In genomic region chr9:40192162-40192561, GRCh38 we compare ENCODE assay signal across 3 cellular contexts.
DNase-seq lines count a peak whose midpoint lies in the region; ATAC-seq, FAIRE-seq and TF ChIP-seq lines count a peak whose summit lies in the region.
"Not testable (repeated sequence)": the region's sequence is repeated elsewhere in the genome, so short reads cannot be mapped to it uniquely, and the experiment has no call there.

No MANE protein-coding gene starts in this region.

- not testable (repeated sequence) for H2AFZ ChIP-seq in IMR-90 (replicated peaks; ENCODE audit: low read length, poor library complexity); HepG2 (ENCODE audit: low read length)

- not testable (repeated sequence) for H3K14ac ChIP-seq in IMR-90 (replicated peaks; ENCODE audit: low read depth, low read length)

- not testable (repeated sequence) for H3K4me3 ChIP-seq in A549; IMR-90 (ENCODE audit: insufficient read depth, low read depth, low read length); HepG2 (replicated peaks in 1 of 3; ENCODE audit: insufficient read depth in 1 of 3, low read depth in 2 of 3, low read length in 3 of 3)

- not testable (repeated sequence) for H3K36me3 ChIP-seq in IMR-90 (ENCODE audit: control insufficient read depth, insufficient read depth, low read length); HepG2 (replicated peaks in 1 of 2; ENCODE audit: control insufficient read depth in 1 of 2, insufficient read depth in 2 of 2, low read length in 2 of 2)

- H2BK15ac ChIP-seq in IMR-90 (ENCODE audit: low read depth, low read length): not testable (repeated sequence)

- H2BK120ac ChIP-seq in IMR-90 (ENCODE audit: low read depth, low read length): not testable (repeated sequence)

- not testable (repeated sequence) for H3K79me2 ChIP-seq in HepG2 (ENCODE audit: insufficient read depth, low read length)

- intact Hi-C loops in IMR-90 (cut with micrococcal nuclease); HepG2 (cut with micrococcal nuclease; ENCODE audit: unreplicated experiment): not testable (repeated sequence)

- H3K18ac ChIP-seq in IMR-90 (ENCODE audit: low read depth, low read length): not testable (repeated sequence)

- in situ Hi-C loops in IMR-90 (cut with MboI; ENCODE audit: low sequenced_read_pairs); HepG2 (cut with HindIII; ENCODE audit: extremely low pct_ligation_motif_present, low pct_unique_long_range_greater_than_20kb): not testable (repeated sequence)

- not testable (repeated sequence) for H3K23ac ChIP-seq in IMR-90 (ENCODE audit: low read depth, low read length)

- H3K4me2 ChIP-seq in A549; IMR-90 (ENCODE audit: low read depth, low read length); HepG2 (ENCODE audit: low read depth, low read length): not testable (repeated sequence)

- TF ChIP-seq CTCF in A549 (IDR thresholded peaks at IDR 0.05); IMR-90 (conservative IDR thresholded peaks at IDR 0.05; ENCODE audit: low read depth, low read length); HepG2 (CRISPR knock-in tag; IDR thresholded peaks at IDR 0.05): not testable (repeated sequence)

- H3K56ac ChIP-seq in IMR-90 (ENCODE audit: extremely low read depth, insufficient read depth, low read length): not testable (repeated sequence)

- H2BK20ac ChIP-seq in IMR-90 (ENCODE audit: low read depth, low read length): not testable (repeated sequence)

- H3K9ac ChIP-seq in IMR-90 (ENCODE audit: low read depth, low read length); HepG2 (ENCODE audit: insufficient read depth, low read depth, low read length): not testable (repeated sequence)

- not testable (repeated sequence) for H2AK5ac ChIP-seq in IMR-90 (ENCODE audit: low read depth, low read length)

- not testable (repeated sequence) for FAIRE-seq in A549 (lab: Jason Lieb, UNC); HepG2 (lab: Jason Lieb, UNC)

- ATAC-seq in A549; IMR-90 (ENCODE audit: low read depth); HepG2: not testable (repeated sequence)

- not testable (repeated sequence) for TF ChIP-seq EP300 in A549 (IDR thresholded peaks at IDR 0.05); HepG2 (IDR thresholded peaks at IDR 0.05; ENCODE audit: low read depth in 2 of 2, low read length in 2 of 2); HepG2 (CRISPR knock-in tag; IDR thresholded peaks at IDR 0.05; ENCODE audit: borderline replicate concordance)

- H3K4ac ChIP-seq in IMR-90 (ENCODE audit: low read depth, low read length): not testable (repeated sequence)

- H4K8ac ChIP-seq in IMR-90 (ENCODE audit: low read depth in 2 of 2, low read length in 2 of 2): not testable (repeated sequence)

- WGBS in A549 (ENCODE audit: missing lambda C conversion rate): 30% methylated on average over 1 of the region's 2 CpGs
- WGBS in IMR-90 (ENCODE audit: extremely low coverage in 2 of 2, insufficient read length in 1 of 2), 2 experiments: no CpG with 5 or more reads among the region's 2 CpGs
- WGBS in HepG2 (ENCODE audit: low lambda C conversion rate): 16% methylated on average over 1 of the region's 2 CpGs

- H4K5ac ChIP-seq in IMR-90 (ENCODE audit: low read depth, low read length): not testable (repeated sequence)

- H2AK9ac ChIP-seq in IMR-90 (replicated peaks; ENCODE audit: low read depth, low read length, poor library complexity): not testable (repeated sequence)

- not testable (repeated sequence) for H3K27me3 ChIP-seq in IMR-90 (ENCODE audit: control insufficient read depth, insufficient read depth, low read length); HepG2 (ENCODE audit: control insufficient read depth in 1 of 2, insufficient read depth in 2 of 2, low read length in 2 of 2)

- TF ChIP-seq POLR2A in A549 (IDR thresholded peaks at IDR 0.05; ENCODE audit: low read length); IMR-90 (IDR thresholded peaks at IDR 0.05; ENCODE audit: low read depth, low read length); HepG2 (IDR thresholded peaks at IDR 0.05; ENCODE audit: insufficient read depth in 1 of 2, low read depth in 2 of 2, low read length in 2 of 2): not testable (repeated sequence)

- not testable (repeated sequence) for TF ChIP-seq RAD21 in A549 (conservative IDR thresholded peaks at IDR 0.05 in 1 of 2, IDR thresholded peaks at IDR 0.05 in 1 of 2); IMR-90 (IDR thresholded peaks at IDR 0.05; ENCODE audit: low read length); HepG2 (CRISPR knock-in tag; IDR thresholded peaks at IDR 0.05)

- H2BK5ac ChIP-seq in IMR-90 (ENCODE audit: low read depth, low read length, poor library complexity, severe bottlenecking): not testable (repeated sequence)

- not testable (repeated sequence) for H3K9me1 ChIP-seq in IMR-90 (ENCODE audit: insufficient read depth, low read length)

- not testable (repeated sequence) for H3K9me3 ChIP-seq in A549; IMR-90 (ENCODE audit: control insufficient read depth, insufficient read depth, low read length); HepG2 (ENCODE audit: low read length)

- not testable (repeated sequence) for H3K4me1 ChIP-seq in A549; IMR-90 (ENCODE audit: control insufficient read depth, insufficient read depth, low read length); HepG2 (ENCODE audit: insufficient read depth, low read length)

- dilution Hi-C loops in IMR-90 (cut with HindIII; ENCODE audit: low sequenced_read_pairs, unreplicated experiment): not testable (repeated sequence)

- H3K27ac ChIP-seq in A549; IMR-90 (ENCODE audit: insufficient read depth, low read length); HepG2 (ENCODE audit: extremely low read length, insufficient read depth, low read length): not testable (repeated sequence)

- not testable (repeated sequence) for BruUV-seq in IMR-90 (replicated peaks; lab: Mats Ljungman, UMichigan); HepG2 (replicated peaks; lab: Mats Ljungman, UMichigan)

- POLR2A ChIA-PET in A549 (lab: Yijun Ruan, JAX); IMR-90 (lab: Charles Lee; ENCODE audit: unreplicated experiment); HepG2 (lab: Yijun Ruan, JAX): not testable (repeated sequence)

- CTCF ChIA-PET in A549 (lab: Yijun Ruan, JAX); IMR-90 (lab: Yijun Ruan, JAX); HepG2 (lab: Yijun Ruan, JAX; ENCODE audit: low intra/inter-chr PET ratio, low total read pairs): not testable (repeated sequence)

- not testable (repeated sequence) for H3K79me1 ChIP-seq in IMR-90 (ENCODE audit: low read depth in 1 of 2, low read length in 2 of 2)

- H4K91ac ChIP-seq in IMR-90 (ENCODE audit: insufficient read depth, low read depth, low read length): not testable (repeated sequence)

- DNase-seq in A549 (ENCODE audit: low read depth in 1 of 2, low spot score in 1 of 2); IMR-90; HepG2 (ENCODE audit: low spot score): not testable (repeated sequence)

- not testable (repeated sequence) for H4K20me1 ChIP-seq in IMR-90 (ENCODE audit: insufficient read depth, low read length); HepG2 (ENCODE audit: insufficient read depth, low read length)

TF ChIP-seq in A549, 52 proteins besides CTCF, POLR2A, EP300 and RAD21:
- TF ChIP-seq MAFK (IDR thresholded peaks at IDR 0.05; ENCODE audit: partially characterized antibody): peak; percentile 18

TF ChIP-seq in IMR-90, 13 proteins besides CTCF, POLR2A, EP300 and RAD21:
- TF ChIP-seq MAFK (IDR thresholded peaks at IDR 0.05; ENCODE audit: low read depth, low read length): peak; percentile 48
TF ChIP-seq in IMR-90: peak in this region for 1; not testable (repeated sequence) for 12.

TF ChIP-seq in HepG2, 621 proteins besides CTCF, POLR2A, EP300 and RAD21:
- peak in 1 of 2 experiments; percentile 32; a peak in 3 of 4 replicates for TF ChIP-seq MAFK (conservative IDR thresholded peaks at IDR 0.05 in 1 of 2, IDR thresholded peaks at IDR 0.05 in 1 of 2; ENCODE audit: low read length in 2 of 2)
- peak; percentile 59; the same call in 1 of the 2 replicates for TF ChIP-seq MAFF (IDR thresholded peaks at IDR 0.05; ENCODE audit: low read depth, low read length)
